10 cellular contexts compared by ENCODE assay signal in genomic region chr6:125793280-125793679, GRCh38. TPM values are rescaled to one million over a fixed set of nuclear protein-coding genes. Genes with fewer than 3 reads are reported as not detected.
DNase-seq lines count a peak whose midpoint lies in the region; ATAC-seq and TF ChIP-seq lines count a peak whose summit lies in the region.
"Had no signal": no experiment of that assay in that cellular context is flagged by ENCODE, and none has a peak within 500 bp of the region (broad histone marks: within the 10 kb centered on the region; RNA-seq: fewer than 3 reads in every experiment).

No MANE protein-coding gene starts in this region.

- intact Hi-C loops in psoas muscle (cut with DNase I), result loop anchor here (5.0 kb wide), 3 partner anchors 64 to 179 kb away; partner anchors contain the start of gene HINT3 (in 1 of the 2)

- peaks cover 0 to 4% of the 10 kb centered on the region in 2 donors for H3K36me3 ChIP-seq in psoas muscle (ENCODE audit: insufficient read depth in 1 of 2, low read depth in 1 of 2)
- H3K36me3 ChIP-seq in Peyer's patch, result no peaks in the 10 kb centered on the region

- 83 to 95% (median 89%) methylated on average over 2 of the region's 2 CpGs for WGBS in psoas muscle, 3 donors

- H3K27ac ChIP-seq in coronary artery (peak overlapping the region; percentile 22 to 48), psoas muscle (no peak overlapping the region), Peyer's patch (no peak overlapping the region)

- H3K4me3 ChIP-seq in coronary artery (peak overlapping the region; percentile 84), psoas muscle (peak overlapping the region; percentile 12), Peyer's patch (no peak overlapping the region)

- no peak for ATAC-seq in psoas muscle

- TF ChIP-seq CTCF in coronary artery (IDR thresholded peaks at IDR 0.05), result no peak
- no peak for TF ChIP-seq CTCF in psoas muscle (IDR thresholded peaks at IDR 0.05)
- TF ChIP-seq CTCF in Peyer's patch (IDR thresholded peaks at IDR 0.05), result no peak

- H3K9me3 ChIP-seq in psoas muscle (no peaks in the 10 kb centered on the region), Peyer's patch (no peaks in the 10 kb centered on the region)

- no peak for TF ChIP-seq POLR2A in Peyer's patch (IDR thresholded peaks at IDR 0.05)

- H3K4me1 ChIP-seq in psoas muscle (peaks cover 13% of the 10 kb centered on the region), Peyer's patch (peaks cover 0 to 14% (median 12%) of the 10 kb centered on the region in 4 donors)

- no peaks in the 10 kb centered on the region for H3K27me3 ChIP-seq in psoas muscle (ENCODE audit: insufficient read depth in 3 of 3, low read length in 2 of 3)
- H3K27me3 ChIP-seq in Peyer's patch, result no peaks in the 10 kb centered on the region

- DNase-seq in Daoy (ENCODE audit: low read depth) (peak; percentile 29), NCI-H69 (lab: John Stamatoyannopoulos, UW) (peak; percentile 54), coronary artery (ENCODE audit: low spot score) (no peak), psoas muscle (no peak), LoVo (ENCODE audit: low spot score) (no peak), Peyer's patch (no peak), NCI-H748 treated with DMSO at 0.1 percent for 48 hours (lab: John Stamatoyannopoulos, UW) (no peak)
- DNase-seq in activated effector memory CD4-positive, alpha-beta T cell treated with Interleukin-2 at 50 U/mL for 16 hours, result no peak
- DNase-seq: activated naive CD4-positive, alpha-beta T cell treated with Interleukin-2 at 50 U/mL for 16 hours had no signal

RNA-seq across cellular contexts. Expression of gene NCOA7, which starts 2.5 kb away (rescaled TPM):
- 32.7 and 40.2 TPM in 2 replicates for total RNA-seq in Daoy (2014; rRNA removed; shearing (Covaris generic))
- total RNA-seq in psoas muscle (10 to 100 TPM in 3 of 4 donors, 1 to 10 TPM in 1; 8.2 to 22.5 (median 13.2) TPM), Peyer's patch (10 to 100 TPM; 15.4 to 80.9 (median 27.7) TPM)
- 1 to 10 TPM; 3.1 to 7.4 (median 5.6) TPM for polyA plus RNA-seq in psoas muscle

RNA-seq across cellular contexts. Expression of gene HEY2, which starts 43.8 kb away (rescaled TPM):
- total RNA-seq in Daoy (2014; rRNA removed; shearing (Covaris generic)), result 0.77 and 1.2 TPM in 2 replicates
- total RNA-seq in psoas muscle (10 to 100 TPM in 1 of 4 donors, 1 to 10 TPM in 3; 4.4 to 80.5 (median 7.5) TPM), Peyer's patch (1 to 10 TPM in 1 of 4 donors, under 1 TPM in 2, not detected in 1; 0.35 to 2.0 (median 0.40) TPM)
- polyA plus RNA-seq in psoas muscle, result 1 to 10 TPM; 4.2 to 6.2 (median 5.5) TPM
- total RNA-seq: fibroblast of lung had no signal
- polyA plus RNA-seq: fibroblast of lung had no signal

Comparison
In these comparisons a context has a peak if more than half of its experiments do, and no peak if none do; other contexts are left out.
1. DNase-seq: peak in Daoy (single experiment) and NCI-H69 (single experiment); none in coronary artery (single experiment), psoas muscle (0 of 2), activated effector memory CD4-positive, alpha-beta T cell treated with Interleukin-2 at 50 U/mL for 16 hours (single experiment), LoVo (single experiment), Peyer's patch (0 of 3) and NCI-H748 treated with DMSO at 0.1 percent for 48 hours (single experiment).
2. H3K27ac ChIP-seq: peak in coronary artery (2 of 2); none in psoas muscle (single experiment) and Peyer's patch (0 of 4).
3. H3K4me3 ChIP-seq: peak in coronary artery (single experiment) and psoas muscle (single experiment); none in Peyer's patch (0 of 4).